Comparison of ENCODE assay signal across 19 cellular contexts in the genomic region with DNA sequence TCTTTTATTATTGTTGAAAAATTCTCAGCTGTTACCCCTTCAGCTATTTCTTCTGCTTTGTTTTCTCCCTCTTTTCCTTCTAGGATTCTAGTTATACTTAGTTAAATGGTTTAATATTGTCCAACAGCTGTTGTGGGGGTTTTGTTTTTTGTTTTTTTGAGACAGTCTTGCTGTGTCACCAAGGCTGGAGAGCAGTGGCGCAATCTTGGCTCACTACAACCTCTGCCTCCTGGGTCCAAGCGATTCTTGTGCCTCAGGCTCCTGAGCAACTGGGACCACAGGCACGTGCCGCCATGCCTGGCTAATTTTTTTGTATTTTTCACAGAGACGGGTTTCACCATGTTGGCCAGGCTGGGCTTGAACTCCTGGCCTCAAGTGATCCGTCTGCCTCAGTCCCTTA.
"Had no signal": no experiment of that assay in that cellular context is flagged by ENCODE, and none has a peak within 500 bp of the region (broad histone marks: within the 10 kb centered on the region; RNA-seq: fewer than 3 reads in every experiment).

No MANE protein-coding gene starts in this region.

- H3K9me3 ChIP-seq: right lobe of liver, thoracic aorta, uterus had no signal

- ATAC-seq: activated CD4-positive, CD25-positive, alpha-beta regulatory T cell treated with anti-CD3 and anti-CD28 coated beads, Interleukin-2, amount 50 U/mL, for 24 hours; naive thymus-derived CD8-positive, alpha-beta T cell; right lobe of liver; stimulated activated naive CD8-positive, alpha-beta T cell treated with anti-CD3 and anti-CD28 coated beads, Interleukin-15, Interleukin-2, amounts not matched to agents 100 U/mL and 50 U/mL, for 24 hours had no signal

- DNase-seq: activated CD4-positive, alpha-beta T cell treated with anti-CD3 and anti-CD28 coated beads, Interleukin-2, amount 50 U/mL, for 48 hours; activated CD8-positive, alpha-beta memory T cell treated with anti-CD3 and anti-CD28 coated beads, Interleukin-2, amount 50 U/mL, for 4 hours; effector CD8-positive, alpha-beta T cell; hippocampal formation; kidney glomerular epithelial cell; midbrain; naive thymus-derived CD8-positive, alpha-beta T cell; right lobe of liver; stimulated activated CD4-positive, alpha-beta T cell treated with anti-CD3 and anti-CD28 coated beads, Interleukin-12 subunit alpha, Interleukin-12 subunit beta, amount 100 ng/mL, for 4 hours; stimulated activated CD4-positive, alpha-beta T cell treated with anti-CD3 and anti-CD28 coated beads, Interleukin-2, amount 100 ng/mL, for 48 hours; stimulated activated naive CD8-positive, alpha-beta T cell treated with anti-CD3 and anti-CD28 coated beads, Interleukin-15, Interleukin-2, amounts not matched to agents 100 U/mL and 50 U/mL, for 24 hours; uterus had no signal

- H3K27ac ChIP-seq: cardiac muscle cell, coronary artery, epithelial cell of prostate, right lobe of liver, thoracic aorta, uterus had no signal

- H3K36me3 ChIP-seq: uterus had no signal

- H3K27me3 Mint-ChIP-seq: naive thymus-derived CD8-positive, alpha-beta T cell; progenitor cell of endocrine pancreas had no signal

- H3K27ac Mint-ChIP-seq: T-helper 2 cell treated with Interferon-gamma antibody and Interleukin-4, amounts not matched to agents 5 μg/mL and 100 μg/mL, for 36 hours had no signal

- H3K27me3 ChIP-seq: cardiac muscle cell, right lobe of liver, uterus had no signal

- H3K4me1 ChIP-seq: right lobe of liver, uterus had no signal

- H3K9me3 Mint-ChIP-seq: naive thymus-derived CD8-positive, alpha-beta T cell; T-helper 2 cell treated with Interferon-gamma antibody and Interleukin-4, amounts not matched to agents 5 μg/mL and 100 μg/mL, for 36 hours had no signal

- H3K4me3 ChIP-seq: cardiac muscle cell, coronary artery, right lobe of liver, thoracic aorta, uterus had no signal

- H3K4me3 Mint-ChIP-seq: naive thymus-derived CD8-positive, alpha-beta T cell; T-helper 2 cell treated with Interferon-gamma antibody and Interleukin-4, amounts not matched to agents 5 μg/mL and 100 μg/mL, for 36 hours had no signal
